In genomic region chr20:64101731-64102621, GRCh38 we compare ENCODE assay signal across 8 cellular contexts. TPM values are rescaled to one million over a fixed set of nuclear protein-coding genes. Genes with fewer than 3 reads are reported as not detected.
DNase-seq lines count a peak whose midpoint lies in the region; ATAC-seq and TF ChIP-seq lines count a peak whose summit lies in the region.

No MANE protein-coding gene starts in this region.

- H3K36me3 Mint-ChIP-seq in osteocyte (ENCODE audit: unreplicated experiment) = no peaks in the 10 kb centered on the region

- ATAC-seq in esophagus mucosa (peak; percentile 34), GM18517 (IDR thresholded peaks at IDR 0.05; ENCODE audit: unreplicated experiment) (no peak), HG02885 (IDR thresholded peaks at IDR 0.05; ENCODE audit: poor library complexity, unreplicated experiment) (no peak), HG03097 (IDR thresholded peaks at IDR 0.05; ENCODE audit: low FRiP score, unreplicated experiment) (no peak)

- peaks cover 4% of the 10 kb centered on the region for H3K4me1 Mint-ChIP-seq in osteocyte (ENCODE audit: unreplicated experiment)

- no peak overlapping the region for H3K27ac Mint-ChIP-seq in osteocyte (ENCODE audit: unreplicated experiment)

- DNase-seq in NCI-H2171 treated with DMSO at 0.1 percent for 48 hours (lab: John Stamatoyannopoulos, UW) (peak; percentile 68), osteocyte (ENCODE audit: extremely low spot score, unreplicated experiment) (no peak)
- DNase-seq in activated CD8-positive, alpha-beta memory T cell treated with anti-CD3 and anti-CD28 coated beads, Interleukin-2, amount 50 U/mL, for 4 hours = peak; percentile 71

- TF ChIP-seq CTCF in GM12873 (IDR thresholded peaks at IDR 0.05; ENCODE audit: insufficient read depth, low read depth, low read length, missing control alignments) (peak; percentile 71), osteocyte (IDR thresholded peaks at IDR 0.05) (peak; percentile 69)

- peaks cover 37% of the 10 kb centered on the region for H3K27me3 Mint-ChIP-seq in osteocyte (ENCODE audit: unreplicated experiment)

- no peaks in the 10 kb centered on the region for H3K9me3 Mint-ChIP-seq in osteocyte (ENCODE audit: unreplicated experiment)

- no peak overlapping the region for H3K4me3 Mint-ChIP-seq in osteocyte (ENCODE audit: unreplicated experiment)

RNA-seq across cellular contexts. Expression of gene NPBWR2, which starts 5.4 kb away (rescaled TPM):
- total RNA-seq in esophagus mucosa (not detected), osteocyte (not detected in 2 replicates)

RNA-seq across cellular contexts. Expression of gene LKAAEAR1, which starts 17.8 kb away (rescaled TPM):
- total RNA-seq in esophagus mucosa = 0.36 TPM
- not detected in 2 replicates for total RNA-seq in osteocyte

RNA-seq across cellular contexts. Expression of gene OPRL1, which starts 22.1 kb away (rescaled TPM):
- 0.12 TPM for total RNA-seq in esophagus mucosa
- total RNA-seq in osteocyte = 1.6 and 2.1 TPM in 2 replicates

RNA-seq across cellular contexts. Expression of gene RGS19, which starts 22.7 kb away (rescaled TPM):
- total RNA-seq in esophagus mucosa (6.1 TPM), osteocyte (8.0 and 10.0 TPM in 2 replicates)

RNA-seq across cellular contexts. Expression of gene TCEA2, which starts 39.0 kb away (rescaled TPM):
- 6.8 TPM for total RNA-seq in esophagus mucosa
- total RNA-seq in osteocyte = 67.3 and 73.1 TPM in 2 replicates
